In genomic region chr17:13599168-13599577, GRCh38 we compare ENCODE assay signal across 1 cellular context.
TF ChIP-seq lines count a peak whose summit lies in the region.

No MANE protein-coding gene starts in this region.

TF ChIP-seq in K562, 482 proteins besides CTCF, POLR2A, EP300 and RAD21:
- TF ChIP-seq, protein P1, sequence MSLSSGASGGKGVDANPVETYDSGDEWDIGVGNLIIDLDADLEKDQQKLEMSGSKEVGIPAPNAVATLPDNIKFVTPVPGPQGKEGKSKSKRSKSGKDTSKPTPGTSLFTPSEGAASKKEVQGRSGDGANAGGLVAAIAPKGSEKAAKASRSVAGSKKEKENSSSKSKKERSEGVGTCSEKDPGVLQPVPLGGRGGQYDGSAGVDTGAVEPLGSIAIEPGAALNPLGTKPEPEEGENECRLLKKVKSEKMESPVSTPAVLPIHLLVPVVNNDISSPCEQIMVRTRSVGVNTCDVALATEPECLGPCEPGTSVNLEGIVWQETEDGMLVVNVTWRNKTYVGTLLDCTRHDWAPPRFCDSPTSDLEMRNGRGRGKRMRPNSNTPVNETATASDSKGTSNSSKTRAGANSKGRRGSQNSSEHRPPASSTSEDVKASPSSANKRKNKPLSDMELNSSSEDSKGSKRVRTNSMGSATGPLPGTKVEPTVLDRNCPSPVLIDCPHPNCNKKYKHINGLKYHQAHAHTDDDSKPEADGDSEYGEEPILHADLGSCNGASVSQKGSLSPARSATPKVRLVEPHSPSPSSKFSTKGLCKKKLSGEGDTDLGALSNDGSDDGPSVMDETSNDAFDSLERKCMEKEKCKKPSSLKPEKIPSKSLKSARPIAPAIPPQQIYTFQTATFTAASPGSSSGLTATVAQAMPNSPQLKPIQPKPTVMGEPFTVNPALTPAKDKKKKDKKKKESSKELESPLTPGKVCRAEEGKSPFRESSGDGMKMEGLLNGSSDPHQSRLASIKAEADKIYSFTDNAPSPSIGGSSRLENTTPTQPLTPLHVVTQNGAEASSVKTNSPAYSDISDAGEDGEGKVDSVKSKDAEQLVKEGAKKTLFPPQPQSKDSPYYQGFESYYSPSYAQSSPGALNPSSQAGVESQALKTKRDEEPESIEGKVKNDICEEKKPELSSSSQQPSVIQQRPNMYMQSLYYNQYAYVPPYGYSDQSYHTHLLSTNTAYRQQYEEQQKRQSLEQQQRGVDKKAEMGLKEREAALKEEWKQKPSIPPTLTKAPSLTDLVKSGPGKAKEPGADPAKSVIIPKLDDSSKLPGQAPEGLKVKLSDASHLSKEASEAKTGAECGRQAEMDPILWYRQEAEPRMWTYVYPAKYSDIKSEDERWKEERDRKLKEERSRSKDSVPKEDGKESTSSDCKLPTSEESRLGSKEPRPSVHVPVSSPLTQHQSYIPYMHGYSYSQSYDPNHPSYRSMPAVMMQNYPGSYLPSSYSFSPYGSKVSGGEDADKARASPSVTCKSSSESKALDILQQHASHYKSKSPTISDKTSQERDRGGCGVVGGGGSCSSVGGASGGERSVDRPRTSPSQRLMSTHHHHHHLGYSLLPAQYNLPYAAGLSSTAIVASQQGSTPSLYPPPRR (CRISPR knock-in tag; IDR thresholded peaks at IDR 0.05; ENCODE audit: borderline replicate concordance) = no peak
